14 cellular contexts compared by ENCODE assay signal in the genomic region with DNA sequence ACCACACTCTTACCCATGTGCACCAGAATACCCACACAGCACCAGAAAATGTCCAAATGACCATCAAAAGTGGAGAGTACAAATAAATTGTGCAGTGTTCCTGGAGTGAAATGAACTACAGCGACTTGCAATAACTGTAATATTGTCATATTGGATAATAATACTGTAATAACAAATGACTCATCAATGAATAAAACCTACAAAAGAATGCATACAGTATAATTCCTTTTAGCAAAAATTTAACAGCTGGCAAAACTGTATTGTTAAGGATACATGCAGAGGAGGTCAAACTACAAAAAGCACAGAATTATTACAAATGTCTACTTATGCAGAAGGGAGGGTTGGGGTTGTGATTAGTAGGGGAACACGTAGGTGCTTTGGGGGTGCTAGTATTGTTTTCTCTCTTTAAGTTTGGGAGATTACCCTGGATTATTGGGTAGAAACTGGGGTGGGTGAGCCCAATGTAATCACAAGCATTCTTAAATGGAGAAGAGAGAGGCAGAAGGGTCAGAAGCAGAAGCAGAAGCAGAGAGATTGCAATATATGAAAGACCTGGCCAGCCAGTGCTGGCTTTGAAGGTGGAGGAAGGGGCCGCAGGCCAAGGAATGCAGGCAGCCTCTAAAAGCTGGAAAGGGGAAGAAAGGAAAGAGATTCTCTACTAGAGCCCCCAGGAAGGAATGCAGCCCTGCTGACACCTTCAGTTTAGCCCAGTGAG. TPM values are rescaled to one million over a fixed set of nuclear protein-coding genes. Genes with fewer than 3 reads are reported as not detected.
A peak's percentile ranks its signal among the peaks of the same experiment; 100 is the strongest.
DNase-seq lines count a peak whose midpoint lies in the region; ATAC-seq and TF ChIP-seq lines count a peak whose summit lies in the region.
"Had no signal": no experiment of that assay in that cellular context is flagged by ENCODE, and none has a peak within 500 bp of the region (broad histone marks: within the 10 kb centered on the region; RNA-seq: fewer than 3 reads in every experiment).

No MANE protein-coding gene starts in this region.

- intact Hi-C loops in posterior cingulate gyrus (cut with DNase I), result no loop called here

- no peak for ATAC-seq in effector memory CD8-positive, alpha-beta T cell (replicated peaks)
- ATAC-seq: left ventricle myocardium superior had no signal

- no peaks in the 10 kb centered on the region for H3K27me3 ChIP-seq in smooth muscle cell (ENCODE audit: low read depth)

- peak overlapping the region; percentile 13 for H3K4me3 Mint-ChIP-seq in T-helper 2 cell treated with Interferon-gamma antibody and Interleukin-4, amounts not matched to agents 5 μg/mL and 100 μg/mL, for 36 hours
- H3K4me3 Mint-ChIP-seq in IgD-negative memory B cell, result peak overlapping the region in 1 of 4 donors; percentile 64
- H3K4me3 Mint-ChIP-seq in effector memory CD8-positive, alpha-beta T cell, result peak overlapping the region; percentile 82 to 83
- H3K4me3 Mint-ChIP-seq: type B pancreatic cell had no signal

- no peaks in the 10 kb centered on the region for H3K9me3 ChIP-seq in smooth muscle cell (replicated peaks; ENCODE audit: low read depth)

- H3K27me3 Mint-ChIP-seq in T-helper 2 cell treated with Interferon-gamma antibody and Interleukin-4, amounts not matched to agents 5 μg/mL and 100 μg/mL, for 36 hours (ENCODE audit: low read depth), result no peaks in the 10 kb centered on the region
- H3K27me3 Mint-ChIP-seq in IgD-negative memory B cell, result no peaks in the 10 kb centered on the region
- H3K27me3 Mint-ChIP-seq in effector memory CD8-positive, alpha-beta T cell, result no peaks in the 10 kb centered on the region
- H3K27me3 Mint-ChIP-seq: type B pancreatic cell had no signal

- no peaks in the 10 kb centered on the region for H4K20me1 ChIP-seq in smooth muscle cell (ENCODE audit: low read depth)

- WGBS in smooth muscle cell (ENCODE audit: low lambda C conversion rate), result 95% methylated on average over 3 of the region's 3 CpGs

- H3K4me3 ChIP-seq in smooth muscle cell, result no peak overlapping the region

- TF ChIP-seq CTCF in smooth muscle cell (IDR thresholded peaks at IDR 0.05; ENCODE audit: borderline replicate concordance, insufficient read depth, poor library complexity, severe bottlenecking), result no peak

- peak overlapping the region; percentile 19 for H3K4me2 ChIP-seq in smooth muscle cell

- H3K36me3 ChIP-seq in smooth muscle cell (ENCODE audit: low read depth), result no peaks in the 10 kb centered on the region

- no peaks in the 10 kb centered on the region for H3K9me3 Mint-ChIP-seq in T-helper 2 cell treated with Interferon-gamma antibody and Interleukin-4, amounts not matched to agents 5 μg/mL and 100 μg/mL, for 36 hours
- no peaks in the 10 kb centered on the region for H3K9me3 Mint-ChIP-seq in IgD-negative memory B cell
- H3K9me3 Mint-ChIP-seq in effector memory CD8-positive, alpha-beta T cell, result no peaks in the 10 kb centered on the region
- H3K9me3 Mint-ChIP-seq: type B pancreatic cell had no signal

- no peak overlapping the region for H3K9ac ChIP-seq in smooth muscle cell (ENCODE audit: low read depth)

- no peak overlapping the region for H3K27ac ChIP-seq in smooth muscle cell (ENCODE audit: low read depth)

- H3K4me1 ChIP-seq in smooth muscle cell (ENCODE audit: low read depth), result peaks cover 14% of the 10 kb centered on the region

- H3F3A ChIP-seq in smooth muscle cell (ENCODE audit: low read depth), result no peaks in the 10 kb centered on the region

- H3K36me3 Mint-ChIP-seq in T-helper 2 cell treated with Interferon-gamma antibody and Interleukin-4, amounts not matched to agents 5 μg/mL and 100 μg/mL, for 36 hours (ENCODE audit: low read depth), result peaks cover 37% of the 10 kb centered on the region
- H3K36me3 Mint-ChIP-seq in IgD-negative memory B cell, result no peaks in the 10 kb centered on the region
- H3K36me3 Mint-ChIP-seq in effector memory CD8-positive, alpha-beta T cell (ENCODE audit: insufficient read depth), result peaks cover 100% of the 10 kb centered on the region
- H3K36me3 Mint-ChIP-seq: type B pancreatic cell had no signal

- peak overlapping the region; percentile 42 for H3K27ac Mint-ChIP-seq in T-helper 2 cell treated with Interferon-gamma antibody and Interleukin-4, amounts not matched to agents 5 μg/mL and 100 μg/mL, for 36 hours
- H3K27ac Mint-ChIP-seq in IgD-negative memory B cell, result peak overlapping the region; percentile 39 to 89 (median 76)
- peak overlapping the region; percentile 97 to 99 for H3K27ac Mint-ChIP-seq in effector memory CD8-positive, alpha-beta T cell
- H3K27ac Mint-ChIP-seq: type B pancreatic cell had no signal

- no peak overlapping the region for H2AFZ ChIP-seq in smooth muscle cell (ENCODE audit: low read depth)

- no peak for DNase-seq in T-helper 2 cell treated with Interferon-gamma antibody and Interleukin-4, amounts not matched to agents 5 μg/mL and 100 μg/mL, for 36 hours (ENCODE audit: low spot score)
- no peak for DNase-seq in T-helper 2 cell
- DNase-seq in effector memory CD8-positive, alpha-beta T cell, result no peak
- no peak for DNase-seq in smooth muscle cell (lab: John Stamatoyannopoulos, UW; ENCODE audit: unreplicated experiment)
- no peak for DNase-seq in stimulated activated naive CD4-positive, alpha-beta T cell treated with Interleukin-2 at 50 U/mL for 16 hours (lab: John Stamatoyannopoulos, UW)
- DNase-seq in NCI-H2107 treated with DMSO at 0.1 percent for 48 hours (lab: John Stamatoyannopoulos, UW; ENCODE audit: unreplicated experiment), result no peak
- DNase-seq in posterior cingulate gyrus, result no peak
- DNase-seq: activated CD4-positive, alpha-beta T cell treated with anti-CD3 and anti-CD28 coated beads for 4 hours; hippocampal formation; KG1; left ventricle myocardium superior; NK-92 treated with Interleukin-12 subunit alpha and Interleukin-12 subunit beta, amount 100 ng/mL, for 24 hours had no signal

- H3K79me2 ChIP-seq in smooth muscle cell (ENCODE audit: low read depth), result no peaks in the 10 kb centered on the region

- peaks cover 86% of the 10 kb centered on the region for H3K4me1 Mint-ChIP-seq in T-helper 2 cell treated with Interferon-gamma antibody and Interleukin-4, amounts not matched to agents 5 μg/mL and 100 μg/mL, for 36 hours (ENCODE audit: low read depth)
- H3K4me1 Mint-ChIP-seq in IgD-negative memory B cell, result peaks cover 61 to 79% (median 67%) of the 10 kb centered on the region in 3 donors
- peaks cover 89 to 90% of the 10 kb centered on the region in 2 donors for H3K4me1 Mint-ChIP-seq in effector memory CD8-positive, alpha-beta T cell (ENCODE audit: low read depth in 2 of 2)

RNA-seq across cellular contexts. Expression of gene IRF1, which starts 21.8 kb away (rescaled TPM):
- polyA plus RNA-seq in IgD-negative memory B cell (207 TPM), smooth muscle cell (19.1 and 25.5 TPM in 2 replicates)
- total RNA-seq in smooth muscle cell, result 15.7 and 18.0 TPM in 2 replicates

Comparison
In these comparisons a context has a peak if more than half of its experiments do, and no peak if none do; other contexts are left out.
1. H3K27ac Mint-ChIP-seq: peak in every context shown above with its lines; median percentile 98 in effector memory CD8-positive, alpha-beta T cell; 76 in IgD-negative memory B cell; 42 in T-helper 2 cell treated with Interferon-gamma antibody and Interleukin-4, amounts not matched to agents 5 μg/mL and 100 μg/mL, for 36 hours.